13 cellular contexts compared by ENCODE assay signal in the genomic region with DNA sequence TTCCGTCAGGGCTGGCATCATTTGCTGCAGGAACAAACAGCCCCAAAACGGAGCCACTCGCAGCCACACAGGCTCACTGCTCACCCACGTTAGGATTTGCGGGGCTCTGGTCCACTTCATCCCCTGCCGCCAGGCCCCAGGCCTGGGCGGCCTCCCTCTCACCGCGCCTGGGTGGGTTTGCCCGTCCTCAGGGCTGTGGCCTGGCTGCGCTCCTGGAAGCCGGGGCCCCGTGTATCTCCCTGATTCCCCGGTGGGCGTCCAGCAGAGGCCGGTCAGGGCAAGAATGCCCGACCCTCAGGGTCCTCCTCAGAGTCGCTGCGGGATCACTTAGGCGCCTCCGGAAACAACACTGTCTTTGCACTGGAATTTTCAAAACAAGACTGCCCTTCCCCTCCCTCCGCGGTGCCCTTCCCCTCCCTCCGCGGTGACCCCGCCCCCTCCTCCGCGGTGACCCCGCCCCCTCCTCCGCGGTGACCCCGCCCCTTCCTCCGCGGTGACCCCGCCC. TPM values are rescaled to one million over a fixed set of nuclear protein-coding genes. Genes with fewer than 3 reads are reported as not detected.
A peak's percentile ranks its signal among the peaks of the same experiment; 100 is the strongest.
DNase-seq lines count a peak whose midpoint lies in the region; ATAC-seq and TF ChIP-seq lines count a peak whose summit lies in the region.
"Had no signal": no experiment of that assay in that cellular context is flagged by ENCODE, and none has a peak within 500 bp of the region (broad histone marks: within the 10 kb centered on the region; RNA-seq: fewer than 3 reads in every experiment).

No MANE protein-coding gene starts in this region.

- peak; percentile 29 for ATAC-seq in naive thymus-derived CD4-positive, alpha-beta T cell
- ATAC-seq in HG03045 (IDR thresholded peaks at IDR 0.05; ENCODE audit: unreplicated experiment): no peak

- peaks cover 17 to 30% of the 10 kb centered on the region in 2 donors for H3K4me1 ChIP-seq in naive thymus-derived CD4-positive, alpha-beta T cell (ENCODE audit: control insufficient read depth in 2 of 2, insufficient read depth in 2 of 2, low read length in 2 of 2)

- CTCF ChIA-PET in activated naive CD4-positive, alpha-beta T cell treated with anti-CD3 and anti-CD28 coated beads, Interleukin-2, amount 10 ng/mL, durations not matched to agents 7 days and 5 days (lab: Charles Lee): no interaction called here
- CTCF ChIA-PET in naive thymus-derived CD4-positive, alpha-beta T cell (lab: Charles Lee): no interaction called here
- CTCF ChIA-PET in Calu3 (lab: Charles Lee): no interaction called here

- DNase-seq in COLO829 (ENCODE audit: low spot score) (peak; percentile 25), LoVo (ENCODE audit: low spot score) (peak; percentile 25), HCEC 1CT (no peak), Calu3 (no peak)
- peak; percentile 47 for DNase-seq in activated naive CD4-positive, alpha-beta T cell treated with anti-CD3 and anti-CD28 coated beads, Interleukin-2, amount 10 ng/mL, durations not matched to agents 7 days and 5 days
- peak in 3 of 9 donors; percentile 40 to 55 (median 41) for DNase-seq in naive thymus-derived CD4-positive, alpha-beta T cell
- DNase-seq: hippocampal formation, IMR-90, NCI-H2107, OCI-M1, retina had no signal

- H3K4me3 Mint-ChIP-seq in activated naive CD4-positive, alpha-beta T cell treated with anti-CD3 and anti-CD28 coated beads, Interleukin-2, amount 10 ng/mL, durations not matched to agents 7 days and 5 days: peak overlapping the region; percentile 55
- H3K4me3 Mint-ChIP-seq in naive thymus-derived CD4-positive, alpha-beta T cell: peak overlapping the region in 4 of 10 donors; percentile 37 to 79 (median 60)
- no peak overlapping the region for H3K4me3 Mint-ChIP-seq in Calu3 (ENCODE audit: low read depth, unreplicated experiment)
- H3K4me3 Mint-ChIP-seq: activated naive CD8-positive, alpha-beta T cell had no signal

- H3K4me1 Mint-ChIP-seq in activated naive CD4-positive, alpha-beta T cell treated with anti-CD3 and anti-CD28 coated beads, Interleukin-2, amount 10 ng/mL, durations not matched to agents 7 days and 5 days: peaks cover 53% of the 10 kb centered on the region
- peaks cover 32 to 60% (median 41%) of the 10 kb centered on the region in 7 donors for H3K4me1 Mint-ChIP-seq in naive thymus-derived CD4-positive, alpha-beta T cell
- H3K4me1 Mint-ChIP-seq in Calu3 (ENCODE audit: low read depth, unreplicated experiment): peaks cover 27% of the 10 kb centered on the region

- no peaks in the 10 kb centered on the region for H3K36me3 ChIP-seq in naive thymus-derived CD4-positive, alpha-beta T cell (ENCODE audit: control insufficient read depth in 2 of 3, insufficient read depth in 3 of 3, low read length in 3 of 3)

- H3K27me3 ChIP-seq in naive thymus-derived CD4-positive, alpha-beta T cell (ENCODE audit: control insufficient read depth in 2 of 2, insufficient read depth in 2 of 2, low read length in 2 of 2): no peaks in the 10 kb centered on the region

- no peak overlapping the region for H3K27ac Mint-ChIP-seq in activated naive CD4-positive, alpha-beta T cell treated with anti-CD3 and anti-CD28 coated beads, Interleukin-2, amount 10 ng/mL, durations not matched to agents 7 days and 5 days
- H3K27ac Mint-ChIP-seq in naive thymus-derived CD4-positive, alpha-beta T cell: peak overlapping the region in 2 of 9 donors; percentile 55 to 62
- no peak overlapping the region for H3K27ac Mint-ChIP-seq in Calu3 (ENCODE audit: unreplicated experiment)
- H3K27ac Mint-ChIP-seq: activated naive CD8-positive, alpha-beta T cell had no signal

- no peak for TF ChIP-seq CTCF in Calu3 (IDR thresholded peaks at IDR 0.05; ENCODE audit: unreplicated experiment)

- POLR2A ChIA-PET in naive thymus-derived CD4-positive, alpha-beta T cell (lab: Charles Lee): no interaction called here

- H3K27ac ChIP-seq in naive thymus-derived CD4-positive, alpha-beta T cell (ENCODE audit: low read depth, low read length): no peak overlapping the region

- no TSS peak for BruUV-seq in Calu3 (replicated peaks; lab: Mats Ljungman, UMichigan)

- no peaks in the 10 kb centered on the region for H3K9me3 ChIP-seq in naive thymus-derived CD4-positive, alpha-beta T cell (ENCODE audit: control insufficient read depth in 2 of 3, low read length in 3 of 3)

- intact Hi-C loops in naive thymus-derived CD4-positive, alpha-beta T cell (cut with micrococcal nuclease): loop anchor here in 1 of 2 donors (1.0 kb wide), 1 partner anchor 28 kb away; no protein-coding TSS in a partner anchor
- intact Hi-C loops in Calu3 (cut with micrococcal nuclease; ENCODE audit: unreplicated experiment): no loop called here

- H3K36me3 Mint-ChIP-seq in activated naive CD4-positive, alpha-beta T cell treated with anti-CD3 and anti-CD28 coated beads, Interleukin-2, amount 10 ng/mL, durations not matched to agents 7 days and 5 days: peaks cover 6% of the 10 kb centered on the region
- H3K36me3 Mint-ChIP-seq in naive thymus-derived CD4-positive, alpha-beta T cell: peaks cover 0 to 2% (median 0%) of the 10 kb centered on the region in 5 donors
- peaks cover 37% of the 10 kb centered on the region for H3K36me3 Mint-ChIP-seq in Calu3 (ENCODE audit: insufficient read depth, unreplicated experiment)
- H3K36me3 Mint-ChIP-seq: activated naive CD8-positive, alpha-beta T cell had no signal

- H3K4me3 ChIP-seq in naive thymus-derived CD4-positive, alpha-beta T cell (ENCODE audit: low read length): no peak overlapping the region

- H3K27me3 Mint-ChIP-seq in activated naive CD4-positive, alpha-beta T cell treated with anti-CD3 and anti-CD28 coated beads, Interleukin-2, amount 10 ng/mL, durations not matched to agents 7 days and 5 days: peaks cover 45% of the 10 kb centered on the region
- H3K27me3 Mint-ChIP-seq in naive thymus-derived CD4-positive, alpha-beta T cell: peaks cover 0 to 21% (median 0%) of the 10 kb centered on the region in 5 donors
- H3K27me3 Mint-ChIP-seq in Calu3 (ENCODE audit: unreplicated experiment): peaks cover 71% of the 10 kb centered on the region
- H3K27me3 Mint-ChIP-seq: activated naive CD8-positive, alpha-beta T cell had no signal

- H3K9me3 Mint-ChIP-seq in activated naive CD4-positive, alpha-beta T cell treated with anti-CD3 and anti-CD28 coated beads, Interleukin-2, amount 10 ng/mL, durations not matched to agents 7 days and 5 days: peaks cover 4% of the 10 kb centered on the region
- peaks cover 0 to 11% (median 0%) of the 10 kb centered on the region in 11 donors for H3K9me3 Mint-ChIP-seq in naive thymus-derived CD4-positive, alpha-beta T cell
- H3K9me3 Mint-ChIP-seq in Calu3 (ENCODE audit: low read depth, unreplicated experiment): peaks cover 3% of the 10 kb centered on the region

RNA-seq across cellular contexts. Expression of a gene that starts 15.7 kb away (rescaled TPM):
- total RNA-seq in naive thymus-derived CD4-positive, alpha-beta T cell: 100 to 1,000 TPM in 2 of 5 experiments, 10 to 100 TPM in 3; 56.3 to 105 (median 93.0) TPM
- under 1 TPM; 0.77 to 0.92 TPM for polyA plus RNA-seq in naive thymus-derived CD4-positive, alpha-beta T cell
- 118 and 119 TPM in 2 replicates for total RNA-seq in Calu3 (2022)

Comparison
In these comparisons a context has a peak if more than half of its experiments do, and no peak if none do; other contexts are left out.
1. DNase-seq: peak in COLO829 (single experiment), LoVo (single experiment) and activated naive CD4-positive, alpha-beta T cell treated with anti-CD3 and anti-CD28 coated beads, Interleukin-2, amount 10 ng/mL, durations not matched to agents 7 days and 5 days (single experiment); none in HCEC 1CT (single experiment) and Calu3 (single experiment).